In the genomic region with DNA sequence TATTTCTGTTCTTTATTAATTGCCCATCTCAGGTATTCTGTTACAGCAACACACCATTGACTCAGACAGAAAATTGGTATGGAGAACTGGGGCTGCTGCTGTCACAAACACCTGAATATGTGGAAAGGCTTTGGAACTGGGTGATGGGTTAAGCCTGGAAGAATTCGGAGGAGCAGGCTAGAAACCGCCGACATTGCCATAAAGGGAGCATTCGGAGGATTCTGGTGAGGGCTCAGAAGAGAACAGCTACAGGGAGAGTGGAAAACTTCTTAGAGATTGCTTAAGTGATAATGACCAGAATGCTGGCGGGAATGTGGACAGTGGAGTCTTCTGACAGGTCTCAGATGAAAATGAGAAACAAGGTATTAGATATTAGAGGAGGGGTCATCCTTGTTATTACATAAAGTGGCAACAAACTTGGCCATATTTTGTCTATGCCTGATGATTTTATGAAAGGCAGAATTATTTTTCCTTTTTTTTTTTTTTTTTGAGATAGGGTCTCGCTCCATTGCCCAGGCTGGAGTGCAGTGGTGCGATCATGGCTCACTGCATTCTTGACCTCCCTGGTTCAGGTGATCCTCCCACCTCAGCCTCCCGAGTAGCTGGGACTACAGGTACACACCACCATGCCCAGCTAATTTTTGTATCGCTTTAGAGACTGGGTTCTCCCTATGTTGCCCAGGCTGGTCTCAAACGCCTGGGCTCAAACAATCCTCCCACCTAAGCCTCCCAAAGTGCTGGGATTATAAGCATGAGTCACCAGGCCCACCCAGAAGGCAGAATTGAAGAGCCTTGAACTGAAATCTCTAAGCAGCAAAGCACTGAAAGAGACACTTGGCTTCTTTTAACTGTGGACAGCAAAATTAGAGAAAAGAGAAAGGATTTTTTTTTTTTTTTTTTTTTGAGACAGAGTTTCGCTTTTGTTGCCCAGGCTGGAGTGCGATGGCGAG, we compare ENCODE assay signal across 16 cellular contexts. TPM values are rescaled to one million over a fixed set of nuclear protein-coding genes. Genes with fewer than 3 reads are reported as not detected.
DNase-seq lines count a peak whose midpoint lies in the region; TF ChIP-seq lines count a peak whose summit lies in the region.
"Had no signal": no experiment of that assay in that cellular context is flagged by ENCODE, and none has a peak within 500 bp of the region (broad histone marks: within the 10 kb centered on the region; RNA-seq: fewer than 3 reads in every experiment).

No MANE protein-coding gene starts in this region.

- H2AFZ ChIP-seq in hepatocyte: no peak overlapping the region
- no peak overlapping the region for H2AFZ ChIP-seq in trophoblast cell (ENCODE audit: insufficient read depth, low read length, poor library complexity)
- H2AFZ ChIP-seq: PC-9 had no signal

- H3K4me1 ChIP-seq in hepatocyte (ENCODE audit: insufficient read depth): peaks cover 22% of the 10 kb centered on the region
- peaks cover 35 to 47% of the 10 kb centered on the region in 2 experiments for H3K4me1 ChIP-seq in trophoblast cell (ENCODE audit: control insufficient read depth in 1 of 2, insufficient read depth in 2 of 2, low read length in 2 of 2)
- H3K4me1 ChIP-seq in uterus: no peaks in the 10 kb centered on the region

- H3K27ac ChIP-seq in SK-N-MC (peak overlapping the region; percentile 59; the same call in 1 of the 2 replicates), hepatocyte (peak overlapping the region; percentile 93), trophoblast cell (ENCODE audit: low read depth, low read length) (peak overlapping the region; percentile 98), uterus (no peak overlapping the region)
- H3K27ac ChIP-seq: C4-2B, PC-9, RWPE1 had no signal

- peak overlapping the region; percentile 96 for H2AK5ac ChIP-seq in trophoblast cell (ENCODE audit: low read length)

- H3K4ac ChIP-seq in trophoblast cell (ENCODE audit: low read depth, low read length): peak overlapping the region; percentile 19

- H3K79me2 ChIP-seq in hepatocyte (no peaks in the 10 kb centered on the region), trophoblast cell (ENCODE audit: control insufficient read depth, insufficient read depth, low read length, poor library complexity) (peaks cover 5% of the 10 kb centered on the region)

- peak overlapping the region; percentile 80 for H2BK5ac ChIP-seq in trophoblast cell (ENCODE audit: low read depth, low read length, poor library complexity)

- H4K91ac ChIP-seq in trophoblast cell (ENCODE audit: low read depth, low read length): peak overlapping the region; percentile 85

- peak overlapping the region; percentile 63 for H3K4me2 ChIP-seq in hepatocyte
- H3K4me2 ChIP-seq in trophoblast cell (ENCODE audit: low read length): no peak overlapping the region
- H3K4me2 ChIP-seq: PC-9 had no signal

- H3K9me2 ChIP-seq in hepatocyte (replicated peaks; ENCODE audit: insufficient read depth): no peaks in the 10 kb centered on the region

- peak overlapping the region; percentile 99 for H2BK120ac ChIP-seq in trophoblast cell (ENCODE audit: insufficient read depth, low read length, poor library complexity)

- TF ChIP-seq CTCF in hepatocyte (IDR thresholded peaks at IDR 0.05; ENCODE audit: poor library complexity) (no peak), uterus (IDR thresholded peaks at IDR 0.05) (no peak)

- H4K12ac ChIP-seq in trophoblast cell (ENCODE audit: low read depth, low read length): no peak overlapping the region

- no peak overlapping the region for H3K4me3 ChIP-seq in SK-N-MC
- no peak overlapping the region for H3K4me3 ChIP-seq in hepatocyte
- no peak overlapping the region for H3K4me3 ChIP-seq in trophoblast cell (ENCODE audit: low read depth, low read length)
- H3K4me3 ChIP-seq in uterus: no peak overlapping the region
- H3K4me3 ChIP-seq: PC-9 had no signal

- no peaks in the 10 kb centered on the region for H4K20me1 ChIP-seq in hepatocyte (ENCODE audit: insufficient read depth, poor library complexity, severe bottlenecking)

- H3K14ac ChIP-seq in trophoblast cell (ENCODE audit: low read length): peak overlapping the region; percentile 86

- peak overlapping the region; percentile 73 for H3K18ac ChIP-seq in trophoblast cell (ENCODE audit: low read length)

- H3K36me3 ChIP-seq in SK-N-MC (ENCODE audit: insufficient read depth, low read length): no peaks in the 10 kb centered on the region
- no peaks in the 10 kb centered on the region for H3K36me3 ChIP-seq in hepatocyte (replicated peaks; ENCODE audit: insufficient read depth, low read depth)
- no peaks in the 10 kb centered on the region for H3K36me3 ChIP-seq in trophoblast cell (ENCODE audit: control insufficient read depth in 1 of 2, insufficient read depth in 2 of 2, low read length in 2 of 2)
- H3K36me3 ChIP-seq in uterus: no peaks in the 10 kb centered on the region

- TF ChIP-seq POLR2A in uterus (IDR thresholded peaks at IDR 0.05): no peak

- peak overlapping the region; percentile 91 for H2BK12ac ChIP-seq in trophoblast cell (ENCODE audit: low read length)

- intact Hi-C loops in uterus (cut with DNase I; ENCODE audit: low total_unique reads): no loop called here

- H4K8ac ChIP-seq in trophoblast cell (ENCODE audit: low read depth, low read length): peak overlapping the region; percentile 50

- no peak overlapping the region for H3K23ac ChIP-seq in trophoblast cell (ENCODE audit: low read length)

- peaks cover 46% of the 10 kb centered on the region for H3K79me1 ChIP-seq in trophoblast cell (ENCODE audit: low read length)

- WGBS in hepatocyte (ENCODE audit: low lambda C conversion rate, missing lambda C conversion rate): 76% methylated on average over 11 of the region's 13 CpGs
- WGBS in trophoblast cell (ENCODE audit: extremely low coverage, insufficient coverage, insufficient read length): no CpG with 5 or more reads among the region's 13 CpGs

- H3K9ac ChIP-seq in SK-N-MC (ENCODE audit: insufficient read length): no peak overlapping the region
- H3K9ac ChIP-seq in trophoblast cell (ENCODE audit: low read length): no peak overlapping the region

- H3K9me3 ChIP-seq in SK-N-MC (ENCODE audit: low read depth, low read length) (no peaks in the 10 kb centered on the region), hepatocyte (ENCODE audit: low read depth) (no peaks in the 10 kb centered on the region), trophoblast cell (ENCODE audit: insufficient read depth, low read depth, low read length) (no peaks in the 10 kb centered on the region), uterus (no peaks in the 10 kb centered on the region)

- H3K27me3 ChIP-seq in hepatocyte (no peaks in the 10 kb centered on the region), trophoblast cell (ENCODE audit: insufficient read depth, low read length) (no peaks in the 10 kb centered on the region), uterus (no peaks in the 10 kb centered on the region)

- DNase-seq in ELF-1 (ENCODE audit: low read depth, low spot score): peak; percentile 56
- no peak for DNase-seq in SK-N-MC (ENCODE audit: low read depth, low spot score)
- DNase-seq in hepatocyte (ENCODE audit: low spot score): no peak
- peak; percentile 96 to 99 for DNase-seq in trophoblast cell
- no peak for DNase-seq in mesenteric fat pad (ENCODE audit: low spot score)
- DNase-seq in DMS79 (lab: John Stamatoyannopoulos, UW): no peak
- no peak for DNase-seq in uterus
- DNase-seq: AML-193, DMS79 treated with DMSO at 0.1 percent for 48 hours, NCI-H1417, NCI-H187, NCI-H2227 treated with DMSO at 0.1 percent for 48 hours, PC-9, SIG-M5 had no signal

RNA-seq across cellular contexts. Expression of a gene that starts 16.7 kb away (rescaled TPM):
- 27.0 and 30.2 TPM in 2 replicates for total RNA-seq in hepatocyte
- 9.9 and 12.2 TPM in 2 replicates for polyA plus RNA-seq in hepatocyte
- 39.7 and 41.7 TPM in 2 replicates for polyA plus RNA-seq in trophoblast cell (2013)
- 21.9 TPM for total RNA-seq in mesenteric fat pad
- total RNA-seq in uterus: 10 to 100 TPM in 2 of 4 donors, 1 to 10 TPM in 2; 3.3 to 40.0 (median 19.7) TPM

Comparison
In these comparisons a context has a peak if more than half of its experiments do, and no peak if none do; other contexts are left out.
1. DNase-seq: peak in ELF-1 (single experiment) and trophoblast cell (2 of 2); none in SK-N-MC (single experiment), hepatocyte (single experiment), mesenteric fat pad (single experiment), DMS79 (single experiment) and uterus (0 of 2).
2. H3K27ac ChIP-seq: peak in SK-N-MC (single experiment), hepatocyte (single experiment) and trophoblast cell (single experiment); none in uterus (0 of 2).